8 cellular contexts compared by ENCODE assay signal in genomic region chr2:157874997-157875719, GRCh38. TPM values are rescaled to one million over a fixed set of nuclear protein-coding genes. Genes with fewer than 3 reads are reported as not detected.
DNase-seq lines count a peak whose midpoint lies in the region; ATAC-seq and TF ChIP-seq lines count a peak whose summit lies in the region.

No MANE protein-coding gene starts in this region.

- H3K27ac ChIP-seq in AG04450 (ENCODE audit: low read depth, low read length) (peak overlapping the region; percentile 68), colonic mucosa (peak overlapping the region; percentile 65), liver (ENCODE audit: low read depth in 1 of 2, low read length in 2 of 2) (peak overlapping the region; percentile 90 to 98)

- H3K9me3 ChIP-seq in AG04450 (ENCODE audit: control insufficient read depth, insufficient read depth, low read length) (no peaks in the 10 kb centered on the region), colonic mucosa (no peaks in the 10 kb centered on the region), liver (ENCODE audit: control insufficient read depth in 4 of 4, low read length in 3 of 4) (no peaks in the 10 kb centered on the region)

- H3K4me1 ChIP-seq in colonic mucosa (peaks cover 5% of the 10 kb centered on the region), liver (ENCODE audit: control insufficient read depth in 4 of 4, insufficient read depth in 4 of 4, low read length in 3 of 4) (peaks cover 20 to 69% (median 49%) of the 10 kb centered on the region in 4 donors)

- no peaks in the 10 kb centered on the region for H3K27me3 ChIP-seq in AG04450 (ENCODE audit: control insufficient read depth, insufficient read depth, low read length)
- no peaks in the 10 kb centered on the region for H3K27me3 ChIP-seq in H7 (ENCODE audit: control insufficient read depth, insufficient read depth, low read length)
- H3K27me3 ChIP-seq in colonic mucosa: no peaks in the 10 kb centered on the region
- H3K27me3 ChIP-seq in liver (ENCODE audit: control insufficient read depth in 4 of 4, insufficient read depth in 4 of 4, low read length in 3 of 4): no peaks in the 10 kb centered on the region

- H3K4me3 ChIP-seq in AG04450 (ENCODE audit: low read depth, low read length) (peak overlapping the region; percentile 93), H7 (ENCODE audit: insufficient read depth, low read depth, low read length) (peak overlapping the region; percentile 83), colonic mucosa (peak overlapping the region; percentile 59), liver (ENCODE audit: low read depth in 1 of 3, low read length in 3 of 3) (peak overlapping the region; percentile 90 to 97 (median 92))

- H3K9ac ChIP-seq in colonic mucosa (ENCODE audit: low read depth in 2 of 2, low read length in 2 of 2) (peak overlapping the region; percentile 52 to 89), liver (ENCODE audit: low read depth in 1 of 2, low read length in 2 of 2) (peak overlapping the region; percentile 62 to 96)

- no peak for TF ChIP-seq CTCF in AG04450 (IDR thresholded peaks at IDR 0.05; ENCODE audit: low read depth, low read length)
- no peak for TF ChIP-seq CTCF in colonic mucosa (IDR thresholded peaks at IDR 0.05)
- no peak for TF ChIP-seq CTCF in liver (IDR thresholded peaks at IDR 0.05; ENCODE audit: low read depth, low read length, missing input control)

- ATAC-seq in SK-N-SH treated with all-trans-retinoic acid at 6 μM for 48 hours (peak; percentile 24), GM18907 (IDR thresholded peaks at IDR 0.05; ENCODE audit: unreplicated experiment) (no peak)
- ATAC-seq in stimulated activated naive CD8-positive, alpha-beta T cell treated with anti-CD3 and anti-CD28 coated beads, Interleukin-15, amount 100 ng/mL, for 72 hours: no peak

- H3K36me3 ChIP-seq in H7 (replicated peaks; ENCODE audit: control insufficient read depth, insufficient read depth, low read length): no peaks in the 10 kb centered on the region
- H3K36me3 ChIP-seq in colonic mucosa: no peaks in the 10 kb centered on the region
- no peaks in the 10 kb centered on the region for H3K36me3 ChIP-seq in liver (ENCODE audit: control insufficient read depth in 4 of 4, insufficient read depth in 3 of 4, low read depth in 1 of 4, low read length in 3 of 4)

- peak overlapping the region; percentile 86 to 89 for H3K4me3 Mint-ChIP-seq in stimulated activated naive CD8-positive, alpha-beta T cell treated with anti-CD3 and anti-CD28 coated beads, Interleukin-15, amount 100 ng/mL, for 72 hours

- CTCF ChIA-PET in AG04450 (lab: Charles Lee): interaction anchor here (0.6 kb wide), 2 partner anchors 829 to 877 kb away, joined by 3 read pairs; no protein-coding TSS in a partner anchor

- H3K4me1 Mint-ChIP-seq in stimulated activated naive CD8-positive, alpha-beta T cell treated with anti-CD3 and anti-CD28 coated beads, Interleukin-15, amount 100 ng/mL, for 72 hours: peaks cover 43% of the 10 kb centered on the region

- H3K9me3 Mint-ChIP-seq in stimulated activated naive CD8-positive, alpha-beta T cell treated with anti-CD3 and anti-CD28 coated beads, Interleukin-15, amount 100 ng/mL, for 72 hours: no peaks in the 10 kb centered on the region

- 2% methylated on average over 25 of the region's 25 CpGs for WGBS in liver

- H3K27me3 Mint-ChIP-seq in stimulated activated naive CD8-positive, alpha-beta T cell treated with anti-CD3 and anti-CD28 coated beads, Interleukin-15, amount 100 ng/mL, for 72 hours: no peaks in the 10 kb centered on the region

- intact Hi-C loops in colonic mucosa (cut with DNase I): loop anchor here (5.0 to 10.0 kb wide), 2 partner anchors 88 to 130 kb away; no protein-coding TSS in a partner anchor

- POLR2A ChIA-PET in AG04450 (lab: Yijun Ruan, JAX): interaction anchor here (0.6 to 1.2 kb wide), 2 partner anchors 9 to 158 kb away, joined by 3 to 6 read pairs; no protein-coding TSS in a partner anchor

- H3K27ac Mint-ChIP-seq in stimulated activated naive CD8-positive, alpha-beta T cell treated with anti-CD3 and anti-CD28 coated beads, Interleukin-15, amount 100 ng/mL, for 72 hours: peak overlapping the region; percentile 58 to 84

- peak; percentile 80 for DNase-seq in AG04450 (ENCODE audit: low read depth, low spot score)
- peak; percentile 24 for DNase-seq in H7
- DNase-seq in colonic mucosa: peak; percentile 47
- no peak for DNase-seq in stimulated activated naive CD8-positive, alpha-beta T cell treated with anti-CD3 and anti-CD28 coated beads, Interleukin-15, amount 100 ng/mL, for 72 hours
- no peak for DNase-seq in stimulated activated CD8-positive, alpha-beta memory T cell treated with anti-CD3 and anti-CD28 coated beads, Interleukin-4, amount 100 ng/mL, for 48 hours

- peak in 1 of 2 donors; percentile 6 for TF ChIP-seq RAD21 in liver (IDR thresholded peaks at IDR 0.05)

TF ChIP-seq in SK-N-SH treated with all-trans-retinoic acid at 6 μM for 48 hours, 23 proteins besides CTCF, POLR2A, EP300 and RAD21 (continues in another document):
- TF ChIP-seq ISL1 (CRISPR knock-in tag; IDR thresholded peaks at IDR 0.05) (no peak), SNAI2 (CRISPR knock-in tag; IDR thresholded peaks at IDR 0.05) (no peak), ARNTL (CRISPR knock-in tag; IDR thresholded peaks at IDR 0.05; ENCODE audit: borderline replicate concordance, low read depth) (no peak), CSDC2 (CRISPR knock-in tag; IDR thresholded peaks at IDR 0.05) (no peak), PATZ1 (CRISPR knock-in tag; IDR thresholded peaks at IDR 0.05; ENCODE audit: borderline replicate concordance) (no peak), CSRNP3 (CRISPR knock-in tag; IDR thresholded peaks at IDR 0.05) (no peak)

TF ChIP-seq in liver, 16 proteins besides CTCF, POLR2A, EP300 and RAD21:
- TF ChIP-seq REST (IDR thresholded peaks at IDR 0.05) (no peak), GABPA (IDR thresholded peaks at IDR 0.05 in 1 of 2, conservative IDR thresholded peaks at IDR 0.05 in 1 of 2) (no peak), EGR1 (IDR thresholded peaks at IDR 0.05; ENCODE audit: low read depth in 2 of 2) (no peak), ZBTB33 (IDR thresholded peaks at IDR 0.05) (no peak), ATF3 (IDR thresholded peaks at IDR 0.05) (no peak), SP1 (IDR thresholded peaks at IDR 0.05) (no peak), NR2F2 (IDR thresholded peaks at IDR 0.05) (no peak), RXRA (IDR thresholded peaks at IDR 0.05) (no peak), HNF4A (conservative IDR thresholded peaks at IDR 0.05) (no peak)

RNA-seq across cellular contexts. Expression of gene ACVR1, which starts 1.0 kb away (rescaled TPM):
- polyA plus RNA-seq in AG04450 (2011; rRNA removed) (50.6 and 53.0 TPM in 2 replicates), liver (1 to 10 TPM; 6.2 to 7.7 TPM)
- polyA minus RNA-seq in AG04450 (2011; rRNA and poly(A)+ RNA removed): 49.6 and 58.3 TPM in 2 replicates
- 7.3 and 8.9 TPM in 2 replicates for total RNA-seq in H7 (2014; rRNA removed; shearing (Covaris generic))
- total RNA-seq in colonic mucosa (10 to 100 TPM; 15.8 to 18.0 TPM), liver (10 to 100 TPM in 1 of 2 donors, 1 to 10 TPM in 1; 9.3 to 20.4 TPM)

Comparison
In these comparisons a context has a peak if more than half of its experiments do, and no peak if none do; other contexts are left out.
1. DNase-seq: peak in AG04450 (single experiment), H7 (single experiment) and colonic mucosa (single experiment); none in stimulated activated naive CD8-positive, alpha-beta T cell treated with anti-CD3 and anti-CD28 coated beads, Interleukin-15, amount 100 ng/mL, for 72 hours (0 of 2) and stimulated activated CD8-positive, alpha-beta memory T cell treated with anti-CD3 and anti-CD28 coated beads, Interleukin-4, amount 100 ng/mL, for 48 hours (single experiment).
2. Peak in every context shown above with its lines, with median percentiles within 50 percentile points of each other: H3K27ac ChIP-seq and H3K4me3 ChIP-seq.